ENCODE assay signal across 7 cellular contexts in the genomic region with DNA sequence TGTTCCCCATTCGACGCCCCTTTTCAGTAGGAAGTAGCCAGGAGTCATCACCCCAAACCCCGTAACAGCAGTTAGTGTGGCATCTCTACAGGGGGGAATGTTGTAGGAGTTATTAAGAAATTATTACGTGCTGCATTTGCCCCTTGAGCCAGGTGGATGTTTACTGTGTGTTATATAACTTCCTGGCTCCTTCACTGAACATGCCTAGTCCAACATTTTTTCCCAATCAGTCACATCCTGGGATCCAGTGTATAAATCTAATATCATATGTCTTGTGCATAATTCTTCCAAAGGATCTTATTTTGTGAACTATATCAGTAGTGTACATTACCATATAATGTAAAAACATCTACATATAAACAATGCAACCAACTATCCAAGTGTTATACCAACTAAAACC. TPM values are rescaled to one million over a fixed set of nuclear protein-coding genes. Genes with fewer than 3 reads are reported as not detected.
A peak's percentile ranks its signal among the peaks of the same experiment; 100 is the strongest.
DNase-seq lines count a peak whose midpoint lies in the region; FAIRE-seq and TF ChIP-seq lines count a peak whose summit lies in the region.
"Not testable (repeated sequence)": the region's sequence is repeated elsewhere in the genome, so short reads cannot be mapped to it uniquely, and the experiment has no call there.

No MANE protein-coding gene starts in this region.

- H3K27me3 ChIP-seq in HUES6 (ENCODE audit: control insufficient read depth, insufficient read depth, low read length); mammary epithelial cell (ENCODE audit: insufficient read depth, low read length); keratinocyte (ENCODE audit: control insufficient read depth, extremely low read depth, insufficient read depth, low read length): not testable (repeated sequence)

- H3K9ac ChIP-seq in HUES6 (ENCODE audit: low read length) = peak overlapping the region; percentile 17
- H3K9ac ChIP-seq in mammary epithelial cell (ENCODE audit: insufficient read depth, low read length) = not testable (repeated sequence)
- peak overlapping the region; percentile 20 for H3K9ac ChIP-seq in keratinocyte (ENCODE audit: control insufficient read depth, extremely low read depth, insufficient read depth, low read length)

- not testable (repeated sequence) for H3K9me3 ChIP-seq in HUES6 (ENCODE audit: control insufficient read depth, insufficient read depth, low read depth, low read length); mammary epithelial cell (replicated peaks; ENCODE audit: insufficient read depth, low read length); keratinocyte (ENCODE audit: control insufficient read depth, low read depth, low read length)

- intact Hi-C loops in mammary epithelial cell (cut with micrococcal nuclease) = not testable (repeated sequence)

- not testable (repeated sequence) for TF ChIP-seq CTCF in mammary epithelial cell (conservative IDR thresholded peaks at IDR 0.05 in 1 of 2, IDR thresholded peaks at IDR 0.05 in 1 of 2; ENCODE audit: extremely low read depth in 1 of 2, insufficient read depth in 1 of 2, low read depth in 1 of 2, low read length in 2 of 2); keratinocyte (optimal IDR thresholded peaks at IDR 0.05 in 1 of 3, IDR thresholded peaks at IDR 0.05 in 1 of 3, conservative IDR thresholded peaks at IDR 0.05 in 1 of 3; ENCODE audit: extremely low read depth in 1 of 3, insufficient read depth in 2 of 3, low read length in 3 of 3)

- H3K27ac ChIP-seq in HUES6 (ENCODE audit: low read depth, low read length) = peak overlapping the region; percentile 75
- H3K27ac ChIP-seq in mammary epithelial cell (ENCODE audit: insufficient read depth, low read depth, low read length) = not testable (repeated sequence)
- H3K27ac ChIP-seq in epithelial cell of prostate = peak overlapping the region; percentile 60
- peak overlapping the region; percentile 76 for H3K27ac ChIP-seq in keratinocyte (ENCODE audit: control insufficient read depth, insufficient read depth, low read length)

- H3K4me3 ChIP-seq in HUES6 (ENCODE audit: low read depth, low read length) (peak overlapping the region; percentile 17; the same call in 1 of the 2 replicates), keratinocyte (ENCODE audit: control insufficient read depth in 2 of 3, extremely low read depth in 1 of 3, insufficient read depth in 2 of 3, low read depth in 1 of 3, low read length in 3 of 3) (peak overlapping the region in 1 of 3 experiments; percentile 11)
- H3K4me3 ChIP-seq in mammary epithelial cell (replicated peaks in 1 of 3; ENCODE audit: insufficient read depth in 1 of 3, low read depth in 2 of 3, low read length in 3 of 3) = not testable (repeated sequence)

- not testable (repeated sequence) for H2AFZ ChIP-seq in mammary epithelial cell (ENCODE audit: low read depth, low read length); keratinocyte (ENCODE audit: control insufficient read depth, low read length)

- dilution Hi-C loops in mammary epithelial cell (cut with HindIII; ENCODE audit: low sequenced_read_pairs); keratinocyte (cut with MboI; ENCODE audit: extremely low pct_ligation_motif_present, low sequenced_read_pairs): not testable (repeated sequence)

- 84% methylated on average over 4 of the region's 4 CpGs for WGBS in mammary epithelial cell (ENCODE audit: low coverage, missing lambda C conversion rate)

- H3K9me1 ChIP-seq in keratinocyte (ENCODE audit: control insufficient read depth, extremely low read depth, insufficient read depth, low read length) = not testable (repeated sequence)

- CTCF ChIA-PET in mammary epithelial cell (lab: Charles Lee; ENCODE audit: low non-redundant PET) = not testable (repeated sequence)

- H3K36me3 ChIP-seq in HUES6 (ENCODE audit: control insufficient read depth, insufficient read depth, low read length) (peaks cover 70% of the 10 kb centered on the region), mammary epithelial cell (ENCODE audit: insufficient read depth, low read length) (peaks cover 25% of the 10 kb centered on the region), keratinocyte (ENCODE audit: control insufficient read depth in 2 of 2, extremely low read depth in 1 of 2, insufficient read depth in 2 of 2, low read length in 2 of 2) (peaks cover 19 to 42% of the 10 kb centered on the region in 2 experiments)

- peak; percentile 23 for FAIRE-seq in RCC 7860 (lab: Jason Lieb, UNC)
- FAIRE-seq in keratinocyte (lab: Jason Lieb, UNC) = peak; percentile 92

- BruUV-seq in mammary epithelial cell (replicated peaks; lab: Mats Ljungman, UMichigan) = not testable (repeated sequence)

- H3K79me2 ChIP-seq in mammary epithelial cell (ENCODE audit: insufficient read depth, low read length) = peaks cover 68% of the 10 kb centered on the region
- H3K79me2 ChIP-seq in keratinocyte (ENCODE audit: control insufficient read depth, insufficient read depth, low read length) = peaks cover 32% of the 10 kb centered on the region

- DNase-seq in G401 (ENCODE audit: low spot score) (peak; percentile 35), HCEC 1CT (peak; percentile 36)
- DNase-seq in RCC 7860 (ENCODE audit: low spot score); mammary epithelial cell; epithelial cell of prostate (ENCODE audit: low read depth, low spot score); keratinocyte (ENCODE audit: low read depth, low spot score): not testable (repeated sequence)

- not testable (repeated sequence) for H4K20me1 ChIP-seq in mammary epithelial cell (ENCODE audit: insufficient read depth, low read length); keratinocyte (ENCODE audit: control insufficient read depth, extremely low read depth, insufficient read depth, low read length)

- H3K4me1 ChIP-seq in HUES6 (ENCODE audit: control insufficient read depth, insufficient read depth, low read length) = peaks cover 24% of the 10 kb centered on the region
- peaks cover 37% of the 10 kb centered on the region for H3K4me1 ChIP-seq in mammary epithelial cell (ENCODE audit: insufficient read depth, low read length)
- peaks cover 43% of the 10 kb centered on the region for H3K4me1 ChIP-seq in keratinocyte (ENCODE audit: control insufficient read depth, extremely low read depth, insufficient read depth, low read length)

- in situ Hi-C loops in G401 (cut with HindIII; ENCODE audit: low sequenced_read_pairs); mammary epithelial cell (cut with MboI; ENCODE audit: low sequenced_read_pairs in 2 of 2): not testable (repeated sequence)

- H3K4me2 ChIP-seq in mammary epithelial cell (ENCODE audit: insufficient read depth, low read depth, low read length) (peak overlapping the region; percentile 13), keratinocyte (ENCODE audit: control insufficient read depth, extremely low read depth, insufficient read depth, low read depth, low read length) (peak overlapping the region; percentile 47)

RNA-seq across cellular contexts. Expression of a gene that starts 18.8 kb away (rescaled TPM):
- total RNA-seq in G401 (2014; rRNA removed; shearing (Covaris generic)) = 67.8 and 89.3 TPM in 2 replicates
- 10 to 100 TPM; 69.7 to 74.2 TPM for total RNA-seq in mammary epithelial cell
- 86.2 TPM for polyA plus RNA-seq in mammary epithelial cell
- 104 TPM for polyA minus RNA-seq in mammary epithelial cell
- 72.5 to 74.8 TPM (median 74.4 TPM) in 3 replicates for polyA plus RNA-seq in keratinocyte
- polyA plus RNA-seq in keratinocyte (2011; ENCODE audit: low read depth) = 15.5 TPM
- 51.5 and 66.8 TPM in 2 replicates for polyA plus RNA-seq in keratinocyte (2011; cell fraction: cytosol; rRNA removed)
- 138 and 144 TPM in 2 replicates for polyA plus RNA-seq in keratinocyte (2011; cell fraction: nucleus; rRNA removed)
- polyA plus RNA-seq in keratinocyte (2012; ENCODE audit: low replicate concordance) = 46.0 and 61.3 TPM in 2 replicates
- polyA minus RNA-seq in keratinocyte = 110 to 140 TPM (median 133 TPM) in 3 replicates
- polyA minus RNA-seq in keratinocyte (2011; cell fraction: cytosol; rRNA and poly(A)+ RNA removed) = 71.9 TPM
- 74.6 and 85.9 TPM in 2 replicates for polyA minus RNA-seq in keratinocyte (2011; cell fraction: nucleus; rRNA and poly(A)+ RNA removed)

RNA-seq across cellular contexts. Expression of a gene that starts 19.3 kb away (rescaled TPM):
- total RNA-seq in G401 (2014; rRNA removed; shearing (Covaris generic)) = 32.5 and 39.5 TPM in 2 replicates
- 10 to 100 TPM; 21.4 to 30.0 TPM for total RNA-seq in mammary epithelial cell
- polyA plus RNA-seq in mammary epithelial cell (27.4 TPM), keratinocyte (12.0 to 20.5 TPM (median 19.3 TPM) in 3 replicates)
- polyA minus RNA-seq in mammary epithelial cell (12.2 TPM), keratinocyte (6.8 to 19.4 TPM (median 11.6 TPM) in 3 replicates)
- polyA plus RNA-seq in keratinocyte (2011; ENCODE audit: low read depth) = 3.5 TPM
- polyA plus RNA-seq in keratinocyte (2011; cell fraction: cytosol; rRNA removed) = 13.3 and 33.4 TPM in 2 replicates
- polyA plus RNA-seq in keratinocyte (2011; cell fraction: nucleus; rRNA removed) = 8.4 and 14.1 TPM in 2 replicates
- polyA plus RNA-seq in keratinocyte (2012; ENCODE audit: low replicate concordance) = 17.0 and 24.0 TPM in 2 replicates
- 31.7 TPM for polyA minus RNA-seq in keratinocyte (2011; cell fraction: cytosol; rRNA and poly(A)+ RNA removed)
- polyA minus RNA-seq in keratinocyte (2011; cell fraction: nucleus; rRNA and poly(A)+ RNA removed) = 9.3 and 9.8 TPM in 2 replicates

RNA-seq across cellular contexts. Expression of a gene that starts 33.4 kb away (rescaled TPM):
- 70.4 and 82.5 TPM in 2 replicates for total RNA-seq in G401 (2014; rRNA removed; shearing (Covaris generic))
- 10 to 100 TPM; 46.3 to 61.3 TPM for total RNA-seq in mammary epithelial cell
- polyA plus RNA-seq in mammary epithelial cell (85.7 TPM), keratinocyte (63.3 to 77.6 TPM (median 67.8 TPM) in 3 replicates)
- polyA minus RNA-seq in mammary epithelial cell (161 TPM), keratinocyte (109 to 143 TPM (median 132 TPM) in 3 replicates)
- polyA plus RNA-seq in keratinocyte (2011; ENCODE audit: low read depth) = 25.8 TPM
- 64.0 and 68.6 TPM in 2 replicates for polyA plus RNA-seq in keratinocyte (2011; cell fraction: cytosol; rRNA removed)
- 49.2 and 49.4 TPM in 2 replicates for polyA plus RNA-seq in keratinocyte (2011; cell fraction: nucleus; rRNA removed)
- polyA plus RNA-seq in keratinocyte (2012; ENCODE audit: low replicate concordance) = 15.5 and 52.4 TPM in 2 replicates
- polyA minus RNA-seq in keratinocyte (2011; cell fraction: cytosol; rRNA and poly(A)+ RNA removed) = 46.6 TPM
- polyA minus RNA-seq in keratinocyte (2011; cell fraction: nucleus; rRNA and poly(A)+ RNA removed) = 22.8 and 27.0 TPM in 2 replicates

RNA-seq across cellular contexts. Expression of a gene that starts 33.6 kb away (rescaled TPM):
- total RNA-seq in G401 (2014; rRNA removed; shearing (Covaris generic)) = 56.7 and 61.7 TPM in 2 replicates
- 10 to 100 TPM; 35.8 to 37.0 TPM for total RNA-seq in mammary epithelial cell
- polyA plus RNA-seq in mammary epithelial cell (43.2 TPM), keratinocyte (40.9 to 45.7 TPM (median 42.9 TPM) in 3 replicates)
- polyA minus RNA-seq in mammary epithelial cell (28.6 TPM), keratinocyte (18.1 to 36.1 TPM (median 24.5 TPM) in 3 replicates)
- polyA plus RNA-seq in keratinocyte (2011; ENCODE audit: low read depth) = 13.2 TPM
- polyA plus RNA-seq in keratinocyte (2011; cell fraction: cytosol; rRNA removed) = 37.0 and 46.2 TPM in 2 replicates
- 30.4 and 33.5 TPM in 2 replicates for polyA plus RNA-seq in keratinocyte (2011; cell fraction: nucleus; rRNA removed)
- polyA plus RNA-seq in keratinocyte (2012; ENCODE audit: low replicate concordance) = 35.8 and 41.0 TPM in 2 replicates
- polyA minus RNA-seq in keratinocyte (2011; cell fraction: cytosol; rRNA and poly(A)+ RNA removed) = 12.9 TPM
- polyA minus RNA-seq in keratinocyte (2011; cell fraction: nucleus; rRNA and poly(A)+ RNA removed) = 6.2 and 6.6 TPM in 2 replicates

RNA-seq across cellular contexts. Expression of a gene that starts 53.4 kb away (rescaled TPM):
- total RNA-seq in G401 (2014; rRNA removed; shearing (Covaris generic)) = 724 and 846 TPM in 2 replicates
- 100 to 1,000 TPM; 380 to 517 TPM for total RNA-seq in mammary epithelial cell
- 977 TPM for polyA plus RNA-seq in mammary epithelial cell
- 666 TPM for polyA minus RNA-seq in mammary epithelial cell
- polyA plus RNA-seq in keratinocyte = 602 to 706 TPM (median 624 TPM) in 3 replicates
- polyA plus RNA-seq in keratinocyte (2011; ENCODE audit: low read depth) = 145 TPM
- 616 and 687 TPM in 2 replicates for polyA plus RNA-seq in keratinocyte (2011; cell fraction: cytosol; rRNA removed)
- polyA plus RNA-seq in keratinocyte (2011; cell fraction: nucleus; rRNA removed) = 358 and 405 TPM in 2 replicates
- polyA plus RNA-seq in keratinocyte (2012; ENCODE audit: low replicate concordance) = 340 and 522 TPM in 2 replicates
- polyA minus RNA-seq in keratinocyte = 481 to 636 TPM (median 493 TPM) in 3 replicates
- 499 TPM for polyA minus RNA-seq in keratinocyte (2011; cell fraction: cytosol; rRNA and poly(A)+ RNA removed)
- 169 and 188 TPM in 2 replicates for polyA minus RNA-seq in keratinocyte (2011; cell fraction: nucleus; rRNA and poly(A)+ RNA removed)
